ENCODE assay signal across 7 cellular contexts in the genomic region with DNA sequence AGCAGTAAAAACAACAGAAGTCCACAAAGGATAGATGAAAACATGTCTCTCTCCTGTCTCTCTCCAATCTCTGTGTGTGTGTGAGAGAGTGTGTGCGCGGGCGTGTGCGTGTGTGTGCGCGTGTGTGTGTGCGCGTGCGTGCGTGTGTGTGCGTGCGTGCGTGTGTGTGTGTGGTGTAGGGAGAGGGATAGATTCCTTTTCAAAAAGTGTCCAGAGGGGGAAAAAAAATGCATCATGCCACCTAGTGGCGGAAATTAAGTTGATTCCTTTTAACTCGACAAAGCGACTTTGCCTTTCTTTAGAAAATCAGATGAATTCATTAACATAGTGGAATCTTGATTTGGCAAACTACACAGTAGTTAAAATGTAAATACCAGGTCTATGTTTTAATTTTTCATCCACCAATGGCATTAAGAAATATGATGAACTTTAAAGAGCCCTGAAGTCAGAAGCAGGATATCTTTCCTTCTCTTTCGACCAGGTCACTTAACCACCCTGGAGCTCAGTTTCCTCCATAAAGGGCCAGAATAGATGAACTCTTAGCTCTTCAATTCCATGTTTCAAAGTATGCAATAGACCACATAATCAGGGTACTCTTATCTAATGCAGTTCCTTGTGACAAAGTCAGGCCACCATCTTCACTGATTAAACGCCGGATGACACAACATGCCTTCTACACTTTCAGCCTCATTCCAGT.
DNase-seq lines count a peak whose midpoint lies in the region; ATAC-seq lines count a peak whose summit lies in the region.

No MANE protein-coding gene starts in this region.

- WGBS in right cardiac atrium, result 12% methylated on average over 19 of the region's 19 CpGs

- H3K4me3 ChIP-seq in right cardiac atrium (ENCODE audit: low read length), result peak overlapping the region; percentile 23

- no peak overlapping the region for H3K27ac ChIP-seq in right cardiac atrium (ENCODE audit: low read length)

- H3K9me3 ChIP-seq in right cardiac atrium (ENCODE audit: control insufficient read depth, low read length), result no peaks in the 10 kb centered on the region

- intact Hi-C loops in right cardiac atrium (cut with DNase I), result loop anchor here in 2 of 4 donors (10.0 kb wide), 1 partner anchor 616 kb away; no protein-coding TSS in a partner anchor

- H3K27me3 ChIP-seq in right cardiac atrium (ENCODE audit: control insufficient read depth, insufficient read depth), result no peaks in the 10 kb centered on the region

- DNase-seq in ELR (ENCODE audit: low read depth) (peak; percentile 74), NCI-H446 treated with DMSO at 0.1 percent for 48 hours (lab: John Stamatoyannopoulos, UW) (peak; percentile 39), anterior cingulate cortex (lab: John Stamatoyannopoulos, UW) (peak in 40 of 58 donors; percentile 1 to 56 (median 14)), right cardiac atrium (peak; percentile 70 to 91 (median 89)), pulmonary artery endothelial cell (ENCODE audit: low read depth, low spot score) (peak; percentile 32)
- DNase-seq in activated CD8-positive, alpha-beta memory T cell treated with anti-CD3 and anti-CD28 coated beads, Interleukin-2, amount 50 U/mL, for 48 hours, result no peak

- no peaks in the 10 kb centered on the region for H3K4me1 ChIP-seq in right cardiac atrium (ENCODE audit: control insufficient read depth, insufficient read depth, low read length)

- ATAC-seq in HG02642 (IDR thresholded peaks at IDR 0.05; ENCODE audit: poor library complexity, unreplicated experiment) (peak; percentile 52), right cardiac atrium (peak; percentile 88 to 93)
